ENCODE assay signal across 10 cellular contexts in genomic region chr4:150578745-150579470, GRCh38. TPM values are rescaled to one million over a fixed set of nuclear protein-coding genes. Genes with fewer than 3 reads are reported as not detected.
DNase-seq lines count a peak whose midpoint lies in the region; ATAC-seq, FAIRE-seq and TF ChIP-seq lines count a peak whose summit lies in the region.
"Had no signal": no experiment of that assay in that cellular context is flagged by ENCODE, and none has a peak within 500 bp of the region (broad histone marks: within the 10 kb centered on the region; RNA-seq: fewer than 3 reads in every experiment).

No MANE protein-coding gene starts in this region.

- H3K9me3 ChIP-seq in kidney (ENCODE audit: control insufficient read depth in 1 of 2, low read length in 2 of 2) = no peaks in the 10 kb centered on the region
- peaks cover 0 to 12% (median 8%) of the 10 kb centered on the region in 5 donors for H3K9me3 ChIP-seq in subcutaneous abdominal adipose tissue (ENCODE audit: control insufficient read depth in 5 of 5, low read length in 5 of 5)

- H3K27me3 ChIP-seq in subcutaneous abdominal adipose tissue (ENCODE audit: control insufficient read depth in 5 of 5, insufficient read depth in 4 of 5, low read length in 5 of 5) = peaks cover 0 to 8% (median 2%) of the 10 kb centered on the region in 5 donors

- no peak for FAIRE-seq in kidney (lab: Jason Lieb, UNC)
- no peak for FAIRE-seq in GM12892 (lab: Jason Lieb, UNC)

- TF ChIP-seq CTCF in astrocyte of the cerebellum (IDR thresholded peaks at IDR 0.05; ENCODE audit: low read depth, low read length, missing control alignments) (no peak), kidney (IDR thresholded peaks at IDR 0.05; ENCODE audit: borderline replicate concordance, extremely low read depth, insufficient read depth) (no peak)

- intact Hi-C loops in kidney (cut with DNase I) = no loop called here

- TF ChIP-seq POLR2A in GM12892 (IDR thresholded peaks at IDR 0.05; ENCODE audit: low read depth, low read length) = no peak

- H3K4me1 ChIP-seq in kidney (ENCODE audit: control insufficient read depth in 1 of 2, insufficient read depth in 1 of 2, low read depth in 1 of 2, low read length in 2 of 2) = no peaks in the 10 kb centered on the region
- peaks cover 0 to 14% (median 13%) of the 10 kb centered on the region in 5 donors for H3K4me1 ChIP-seq in subcutaneous abdominal adipose tissue (ENCODE audit: control insufficient read depth in 5 of 5, insufficient read depth in 5 of 5, low read length in 5 of 5)

- DNase-seq in NCI-H510A treated with DMSO at 0.1 percent for 48 hours (lab: John Stamatoyannopoulos, UW) (peak; percentile 36), NCI-H510A (lab: John Stamatoyannopoulos, UW) (no peak), astrocyte of the cerebellum (ENCODE audit: low read depth) (no peak), kidney (no peak), GM12892 (ENCODE audit: insufficient read length) (no peak)
- no peak for DNase-seq in activated naive CD4-positive, alpha-beta T cell (lab: John Stamatoyannopoulos, UW)
- DNase-seq: MV-4-11; stimulated activated CD4-positive, alpha-beta T cell treated with anti-CD3 and anti-CD28 coated beads, Interleukin-2, amount 100 ng/mL, for 24 hours had no signal

- H3K27ac ChIP-seq in kidney (ENCODE audit: low read depth in 2 of 2, low read length in 2 of 2) (no peak overlapping the region), subcutaneous abdominal adipose tissue (ENCODE audit: low read depth, low read length) (no peak overlapping the region)

- peak overlapping the region; percentile 46 for H3K4me3 ChIP-seq in astrocyte of the cerebellum (ENCODE audit: low read depth, low read length)
- peak overlapping the region; percentile 47 to 55 for H3K4me3 ChIP-seq in kidney (ENCODE audit: low read length in 2 of 2)
- H3K4me3 ChIP-seq in subcutaneous abdominal adipose tissue (ENCODE audit: low read depth in 1 of 5, low read length in 5 of 5) = peak overlapping the region in 3 of 5 donors; percentile 30 to 56 (median 53)

- no peak overlapping the region for H3K9ac ChIP-seq in kidney (ENCODE audit: low read length in 2 of 2)
- H3K9ac ChIP-seq in subcutaneous abdominal adipose tissue (ENCODE audit: low read length in 5 of 5) = no peak overlapping the region

- H3K36me3 ChIP-seq in kidney (ENCODE audit: control insufficient read depth in 1 of 2, insufficient read depth in 2 of 2, low read length in 2 of 2) (no peaks in the 10 kb centered on the region), subcutaneous abdominal adipose tissue (ENCODE audit: control insufficient read depth in 5 of 5, insufficient read depth in 5 of 5, low read length in 5 of 5) (peaks cover 0 to 11% (median 2%) of the 10 kb centered on the region in 5 donors)

- in situ Hi-C loops in astrocyte of the cerebellum (cut with HindIII; ENCODE audit: low sequenced_read_pairs) = loop anchor here (25.0 kb wide), 1 partner anchor 292 kb away; no protein-coding TSS in a partner anchor

- no peak for ATAC-seq in activated CD4-positive, CD25-positive, alpha-beta regulatory T cell treated with anti-CD3 and anti-CD28 coated beads, Interleukin-2, amount 50 U/mL, for 24 hours

RNA-seq across cellular contexts. Expression of gene MAB21L2, which starts 3.0 kb away (rescaled TPM):
- total RNA-seq in kidney = 0.09 TPM
- polyA plus RNA-seq in kidney (ENCODE audit: insufficient read depth, low read depth, low replicate concordance) = not detected
- 0.45 TPM for polyA plus RNA-seq in GM12892 (2012; ENCODE audit: missing spikeins)
